Comparison of ENCODE assay signal across 17 cellular contexts in genomic region chr15:25067725-25068309, GRCh38.
"Had no signal": no experiment of that assay in that cellular context is flagged by ENCODE, and none has a peak within 500 bp of the region (broad histone marks: within the 10 kb centered on the region; RNA-seq: fewer than 3 reads in every experiment).

No MANE protein-coding gene starts in this region.

- H3K27ac ChIP-seq: foreskin keratinocyte, neural progenitor cell, prostate gland, right atrium auricular region, transverse colon, WERI-Rb-1 had no signal

- H3K9ac ChIP-seq: neural progenitor cell had no signal

- H3K27me3 Mint-ChIP-seq: naive B cell had no signal

- DNase-seq: activated CD4-positive, alpha-beta T cell treated with anti-CD3 and anti-CD28 coated beads for 1 hour; activated CD8-positive, alpha-beta memory T cell treated with anti-CD3 and anti-CD28 coated beads for 24 hours; activated CD8-positive, alpha-beta memory T cell treated with anti-CD3 and anti-CD28 coated beads, Interleukin-2, amount 50 U/mL, for 48 hours; activated effector memory CD4-positive, alpha-beta T cell treated with anti-CD3 and anti-CD28 coated beads, Interleukin-2, amount 50 U/mL, for 16 hours; activated naive CD4-positive, alpha-beta T cell treated with anti-CD3 and anti-CD28 coated beads, Interleukin-2, amount 50 U/mL, for 16 hours; activated T-cell treated with anti-CD3 and anti-CD28 coated beads, Interleukin-2, amount 50 U/mL, for 48 hours; cerebellar nuclear complex; foreskin keratinocyte; hypothalamus; naive B cell; stimulated activated naive CD8-positive, alpha-beta T cell treated with anti-CD3 and anti-CD28 coated beads, Interleukin-15, Interleukin-2, amounts not matched to agents 100 U/mL and 50 U/mL, for 24 hours; transverse colon; WERI-Rb-1 had no signal

- ATAC-seq: foreskin keratinocyte; left lobe of liver; stimulated activated naive CD8-positive, alpha-beta T cell treated with anti-CD3 and anti-CD28 coated beads, Interleukin-15, Interleukin-2, amounts not matched to agents 100 U/mL and 50 U/mL, for 24 hours had no signal

- H3K4me3 ChIP-seq: neural progenitor cell, prostate gland, right atrium auricular region, transverse colon had no signal

- H3K4me2 ChIP-seq: neural progenitor cell had no signal

- H3K27ac Mint-ChIP-seq: neural progenitor cell had no signal

- H3K4me1 ChIP-seq: foreskin keratinocyte, neural progenitor cell, prostate gland, right atrium auricular region, transverse colon had no signal

- H3K4me3 Mint-ChIP-seq: neural progenitor cell had no signal

- H3K27me3 ChIP-seq: foreskin keratinocyte, neural progenitor cell, right atrium auricular region, transverse colon had no signal

- H3K4me1 Mint-ChIP-seq: naive B cell, neural progenitor cell had no signal
